In the genomic region with DNA sequence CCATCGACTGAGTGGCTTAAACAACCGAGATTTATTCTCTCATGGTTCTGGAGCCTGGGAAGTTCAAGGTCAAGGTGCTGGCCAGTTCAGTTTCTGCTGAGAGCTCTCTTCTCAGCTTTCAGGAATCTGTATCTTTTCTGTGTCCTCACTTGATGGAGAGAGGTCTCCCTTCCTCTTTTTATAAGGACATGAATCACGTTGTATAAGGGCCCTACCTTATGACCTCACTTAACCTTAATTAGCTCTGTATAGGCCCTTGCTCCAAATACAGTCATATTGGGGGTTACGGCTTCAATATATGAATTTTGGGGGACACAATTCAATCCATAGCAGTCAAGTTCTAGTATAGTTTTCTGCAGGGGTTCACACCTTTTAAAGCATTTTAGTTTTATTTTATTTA, we compare ENCODE assay signal across 19 cellular contexts.
"Had no signal": no experiment of that assay in that cellular context is flagged by ENCODE, and none has a peak within 500 bp of the region (broad histone marks: within the 10 kb centered on the region; RNA-seq: fewer than 3 reads in every experiment).

No MANE protein-coding gene starts in this region.

- DNase-seq: activated CD4-positive, alpha-beta memory T cell treated with anti-CD3 and anti-CD28 coated beads for 36 hours; activated CD4-positive, alpha-beta T cell treated with anti-CD3 and anti-CD28 coated beads for 48 hours; activated effector memory CD4-positive, alpha-beta T cell treated with Interleukin-2 at 50 U/mL for 16 hours; activated naive CD4-positive, alpha-beta T cell treated with anti-CD3 and anti-CD28 coated beads for 36 hours; activated T-cell treated with anti-CD3 and anti-CD28 coated beads, Interleukin-2, amount 50 U/mL, for 72 hours; amygdala; cortex of kidney; heart right ventricle; lower lobe of right lung; pancreas; right cardiac atrium; stimulated activated CD4-positive, alpha-beta T cell treated with anti-CD3 and anti-CD28 coated beads, Interleukin-4, amount 100 ng/mL, for 24 hours; stimulated activated naive CD8-positive, alpha-beta T cell treated with anti-CD3 and anti-CD28 coated beads, Interleukin-15, amount 100 ng/mL, for 72 hours; T1000; tibial artery had no signal

- H3K36me3 Mint-ChIP-seq: activated CD4-positive, alpha-beta memory T cell treated with anti-CD3 and anti-CD28 coated beads for 36 hours had no signal

- H3K36me3 ChIP-seq: heart right ventricle, lower lobe of right lung, neutrophil, pancreas, tibial artery had no signal

- H3K27ac Mint-ChIP-seq: activated CD4-positive, alpha-beta memory T cell treated with anti-CD3 and anti-CD28 coated beads for 36 hours; activated naive CD4-positive, alpha-beta T cell treated with anti-CD3 and anti-CD28 coated beads for 36 hours; activated T-cell treated with anti-CD3 and anti-CD28 coated beads, Interleukin-2, amount 50 U/mL, for 72 hours; nephron; stimulated activated naive CD8-positive, alpha-beta T cell treated with anti-CD3 and anti-CD28 coated beads, Interleukin-15, amount 100 ng/mL, for 72 hours; T-helper 1 cell treated with Interleukin-12 subunit alpha and Interleukin-12 subunit beta and Interleukin-4 antibody, amounts not matched to agents 30 μg/mL and 1 μg/mL, for 36 hours had no signal

- H3K4me3 Mint-ChIP-seq: activated CD4-positive, alpha-beta memory T cell treated with anti-CD3 and anti-CD28 coated beads for 36 hours; activated naive CD4-positive, alpha-beta T cell treated with anti-CD3 and anti-CD28 coated beads for 36 hours; activated T-cell treated with anti-CD3 and anti-CD28 coated beads, Interleukin-2, amount 50 U/mL, for 72 hours; nephron; stimulated activated naive CD8-positive, alpha-beta T cell treated with anti-CD3 and anti-CD28 coated beads, Interleukin-15, amount 100 ng/mL, for 72 hours; T-helper 1 cell treated with Interleukin-12 subunit alpha and Interleukin-12 subunit beta and Interleukin-4 antibody, amounts not matched to agents 30 μg/mL and 1 μg/mL, for 36 hours had no signal

- H3K4me3 ChIP-seq: heart right ventricle, lower lobe of right lung, pancreas, tibial artery had no signal

- H3K27ac ChIP-seq: heart right ventricle, lower lobe of right lung, neutrophil, pancreas, tibial artery had no signal

- H3K27me3 Mint-ChIP-seq: stimulated activated naive CD8-positive, alpha-beta T cell treated with anti-CD3 and anti-CD28 coated beads, Interleukin-15, amount 100 ng/mL, for 72 hours had no signal

- H3K9me3 ChIP-seq: heart right ventricle, lower lobe of right lung, neutrophil, pancreas, tibial artery had no signal

- H3K27me3 ChIP-seq: heart right ventricle, neutrophil, pancreas, tibial artery had no signal

- ATAC-seq: activated T-cell treated with anti-CD3 and anti-CD28 coated beads, Interleukin-2, amount 50 U/mL, for 72 hours; heart right ventricle; left lobe of liver; lower lobe of right lung; pancreas; right cardiac atrium; stimulated activated naive CD8-positive, alpha-beta T cell treated with anti-CD3 and anti-CD28 coated beads, Interleukin-15, amount 100 ng/mL, for 72 hours had no signal

- H3K9me3 Mint-ChIP-seq: activated naive CD4-positive, alpha-beta T cell treated with anti-CD3 and anti-CD28 coated beads for 36 hours; activated T-cell treated with anti-CD3 and anti-CD28 coated beads, Interleukin-2, amount 50 U/mL, for 72 hours; nephron; stimulated activated naive CD8-positive, alpha-beta T cell treated with anti-CD3 and anti-CD28 coated beads, Interleukin-15, amount 100 ng/mL, for 72 hours; T-helper 1 cell treated with Interleukin-12 subunit alpha and Interleukin-12 subunit beta and Interleukin-4 antibody, amounts not matched to agents 30 μg/mL and 1 μg/mL, for 36 hours had no signal

- H3K4me1 ChIP-seq: heart right ventricle, lower lobe of right lung, pancreas, tibial artery had no signal

- H3K4me1 Mint-ChIP-seq: nephron had no signal
